Comparison of ENCODE assay signal across 23 cellular contexts in the genomic region with DNA sequence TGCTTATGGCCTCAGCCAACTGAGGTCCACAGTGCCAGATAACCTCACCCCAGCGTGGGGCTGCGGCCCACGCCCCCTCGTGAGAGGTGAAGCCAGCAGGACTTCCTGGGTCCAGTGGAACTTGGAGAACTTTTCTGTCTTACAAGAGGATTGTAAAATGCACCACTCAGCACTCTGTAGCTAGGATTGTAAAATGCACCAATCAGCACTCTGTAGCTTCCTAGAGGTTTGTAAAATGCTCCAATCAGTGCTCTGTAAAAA.
"Had no signal": no experiment of that assay in that cellular context is flagged by ENCODE, and none has a peak within 500 bp of the region (broad histone marks: within the 10 kb centered on the region; RNA-seq: fewer than 3 reads in every experiment).

No MANE protein-coding gene starts in this region.

- H3K27me3 Mint-ChIP-seq: activated T-cell treated with anti-CD3 and anti-CD28 coated beads, Interleukin-2, amount 50 U/mL, for 24 hours; activated T-helper 17 cell treated with anti-CD3 and anti-CD28 coated beads, Interleukin-2, amount 50 U/mL, for 72 hours; central memory CD8-positive, alpha-beta T cell; naive thymus-derived CD8-positive, alpha-beta T cell; progenitor cell of endocrine pancreas had no signal

- H3K4me3 Mint-ChIP-seq: activated T-helper 17 cell treated with anti-CD3 and anti-CD28 coated beads, Interleukin-2, amount 50 U/mL, for 72 hours; central memory CD8-positive, alpha-beta T cell; mesothelial cell of epicardium had no signal

- ATAC-seq: activated naive CD4-positive, alpha-beta T cell treated with anti-CD3 and anti-CD28 coated beads, Interleukin-2, amount 50 U/mL, for 72 hours; activated T-helper 17 cell treated with anti-CD3 and anti-CD28 coated beads, Interleukin-2, amount 50 U/mL, for 72 hours; left lung; stimulated activated naive CD8-positive, alpha-beta T cell treated with anti-CD3 and anti-CD28 coated beads, Interleukin-15, Interleukin-2, amounts not matched to agents 100 U/mL and 50 U/mL, for 24 hours had no signal

- H3K27ac ChIP-seq: breast epithelium, hepatocyte, left lung, tibial artery, WERI-Rb-1 had no signal

- H3K36me3 ChIP-seq: breast epithelium, left lung, spleen, tibial artery, WERI-Rb-1 had no signal

- H3K27me3 ChIP-seq: breast epithelium, hepatocyte, left lung, spleen, tibial artery had no signal

- H3K9me3 Mint-ChIP-seq: central memory CD8-positive, alpha-beta T cell; immature natural killer cell had no signal

- H3K4me1 ChIP-seq: breast epithelium, left lung, tibial artery had no signal

- H3K4me1 Mint-ChIP-seq: mesothelial cell of epicardium had no signal

- H3K36me3 Mint-ChIP-seq: mesothelial cell of epicardium; naive thymus-derived CD8-positive, alpha-beta T cell had no signal

- H3K27ac Mint-ChIP-seq: activated T-helper 17 cell treated with anti-CD3 and anti-CD28 coated beads, Interleukin-2, amount 50 U/mL, for 72 hours; mesothelial cell of epicardium; progenitor cell of endocrine pancreas had no signal

- DNase-seq: activated CD4-positive, alpha-beta T cell treated with anti-CD3 and anti-CD28 coated beads for 1 hour; activated CD8-positive, alpha-beta memory T cell treated with anti-CD3 and anti-CD28 coated beads for 24 hours; activated CD8-positive, alpha-beta memory T cell treated with anti-CD3 and anti-CD28 coated beads, Interleukin-2, amount 50 U/mL, for 4 hours; activated T-cell treated with anti-CD3 and anti-CD28 coated beads, Interleukin-2, amount 50 U/mL, for 24 hours; amniotic stem cell; effector memory CD4-positive, alpha-beta T cell; glutamatergic neuron; immature natural killer cell; left lung; naive thymus-derived CD8-positive, alpha-beta T cell; stimulated activated CD4-positive, alpha-beta T cell treated with anti-CD3 and anti-CD28 coated beads, Interleukin-4, amount 100 ng/mL, for 1 hour; stimulated activated naive CD8-positive, alpha-beta T cell treated with anti-CD3 and anti-CD28 coated beads, Interleukin-15, Interleukin-2, amounts not matched to agents 100 U/mL and 50 U/mL, for 24 hours; tibial artery; WERI-Rb-1 had no signal

- H3K9me3 ChIP-seq: breast epithelium, tibial artery had no signal

- H3K4me3 ChIP-seq: breast epithelium, hepatocyte, left lung, lung, spleen, tibial artery had no signal
